Comparison of ENCODE assay signal across 13 cellular contexts in the genomic region with DNA sequence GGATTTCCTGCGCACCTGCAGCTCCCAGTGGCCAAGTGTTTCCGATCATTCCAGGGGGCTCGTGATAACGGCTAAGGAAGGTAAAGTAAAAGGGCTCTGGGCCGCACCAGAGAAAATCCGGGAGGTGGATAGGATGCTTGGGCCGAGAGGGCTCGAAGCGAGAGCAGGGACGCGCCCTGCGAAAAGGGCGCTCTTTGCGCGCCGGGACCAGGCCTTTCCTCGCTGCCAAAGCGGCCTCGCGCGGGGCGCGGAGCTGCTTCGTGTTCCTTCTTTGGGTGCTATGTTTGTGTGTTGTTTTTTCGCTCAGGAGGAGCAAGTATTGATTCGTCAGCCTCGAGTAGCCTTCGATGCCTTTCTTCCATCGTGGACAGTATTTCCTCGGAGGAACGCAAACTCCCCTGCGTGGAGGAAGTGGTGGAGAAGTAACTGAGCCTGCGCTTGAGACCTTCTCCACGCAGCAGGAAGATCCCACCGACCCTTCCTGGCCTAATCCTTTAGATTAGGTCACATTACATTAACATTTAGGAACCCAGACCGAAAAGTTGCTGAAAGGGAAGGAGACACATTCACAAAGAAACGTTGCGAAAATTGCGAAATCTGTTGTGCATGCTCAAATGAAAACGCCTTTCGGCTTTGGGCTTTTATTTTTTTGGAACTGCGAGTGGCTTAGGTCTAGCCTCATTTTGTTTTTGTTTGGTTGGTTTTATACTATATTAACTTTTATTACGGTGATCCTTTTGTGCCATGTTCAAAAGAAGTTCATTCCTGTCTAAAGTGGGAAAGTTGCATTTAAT. TPM values are rescaled to one million over a fixed set of nuclear protein-coding genes. Genes with fewer than 3 reads are reported as not detected.
A peak's percentile ranks its signal among the peaks of the same experiment; 100 is the strongest.
DNase-seq lines count a peak whose midpoint lies in the region; TF ChIP-seq lines count a peak whose summit lies in the region.
"Had no signal": no experiment of that assay in that cellular context is flagged by ENCODE, and none has a peak within 500 bp of the region (broad histone marks: within the 10 kb centered on the region; RNA-seq: fewer than 3 reads in every experiment).

No MANE protein-coding gene starts in this region.

- no peak overlapping the region for H2BK20ac ChIP-seq in H9 (ENCODE audit: low read depth, low read length, poor library complexity, severe bottlenecking)

- no peak overlapping the region for H3K4ac ChIP-seq in H9 (ENCODE audit: low read depth, low read length)

- WGBS in H9 (ENCODE audit: extremely low coverage, insufficient read length, low lambda C conversion rate) = no CpG with 5 or more reads among the region's 43 CpGs

- no peak overlapping the region for H3T11ph ChIP-seq in H9 (ENCODE audit: low read length)

- H3K23ac ChIP-seq in H9 (ENCODE audit: insufficient read length, low read depth, low read length) = no peak overlapping the region

- no peak overlapping the region for H3K18ac ChIP-seq in H9 (ENCODE audit: insufficient read length, low read depth, low read length)

- no peaks in the 10 kb centered on the region for H3K79me1 ChIP-seq in H9 (ENCODE audit: insufficient read depth, low read depth, low read length, poor library complexity, severe bottlenecking)

- H3K4me3 Mint-ChIP-seq in H9 = peak overlapping the region; percentile 62 to 81
- H3K4me3 Mint-ChIP-seq in brain = peak overlapping the region; percentile 76 to 88 (median 83)
- H3K4me3 Mint-ChIP-seq: natural killer cell treated with Interleukin-12 subunit alpha and Interleukin-12 subunit beta and Interleukin-15 and Interleukin-18, amount 100 ng/mL, for 72 hours had no signal

- no peak overlapping the region for H4K5ac ChIP-seq in H9 (ENCODE audit: insufficient read length, low read depth, low read length)

- H4K8ac ChIP-seq in H9 (replicated peaks; ENCODE audit: insufficient read length, low read depth, low read length) = no peak overlapping the region

- no peak overlapping the region for H2BK15ac ChIP-seq in H9 (ENCODE audit: low read depth, low read length)

- H3K4me2 ChIP-seq in H9 (ENCODE audit: insufficient read depth, insufficient read length, low read length) = peak overlapping the region; percentile 94

- H2BK12ac ChIP-seq in H9 (ENCODE audit: insufficient read length, low read depth, low read length) = no peak overlapping the region

- no peak overlapping the region for H3K9ac ChIP-seq in H9 (ENCODE audit: extremely low read depth, insufficient read length, low read length)
- no peak overlapping the region for H3K9ac ChIP-seq in iPS-18a (ENCODE audit: low read length)

- no peak overlapping the region for H3K56ac ChIP-seq in H9 (ENCODE audit: insufficient read length, low read depth, low read length)

- H2AK5ac ChIP-seq in H9 (ENCODE audit: insufficient read length, low read length) = no peak overlapping the region

- H3K27me3 ChIP-seq in H9 (ENCODE audit: insufficient read depth, low read length) (peaks cover 59% of the 10 kb centered on the region), iPS-18a (ENCODE audit: control insufficient read depth, insufficient read depth, low read length) (peaks cover 100% of the 10 kb centered on the region)
- H3K27me3 ChIP-seq: body of pancreas had no signal

- no peak overlapping the region for H3K14ac ChIP-seq in H9 (ENCODE audit: insufficient read depth, low read length)

- H3K27ac ChIP-seq in H9 (ENCODE audit: insufficient read length, low read depth, low read length) (no peak overlapping the region), iPS-18a (ENCODE audit: low read length) (no peak overlapping the region)
- H3K27ac ChIP-seq: body of pancreas had no signal

- H4K20me1 ChIP-seq in H9 (ENCODE audit: control insufficient read depth, insufficient read depth, insufficient read length) = no peaks in the 10 kb centered on the region

- no peak overlapping the region for H2BK120ac ChIP-seq in H9 (ENCODE audit: low read depth, low read length, poor library complexity, severe bottlenecking)

- peaks cover 19% of the 10 kb centered on the region for H3K23me2 ChIP-seq in H9 (ENCODE audit: insufficient read length, low read depth, low read length, poor library complexity, severe bottlenecking)

- no peaks in the 10 kb centered on the region for H3K36me3 ChIP-seq in iPS-18a (ENCODE audit: control insufficient read depth, low read depth, low read length)

- no peak overlapping the region for H2BK5ac ChIP-seq in H9 (ENCODE audit: insufficient read length, low read length)

- H3K4me1 ChIP-seq in H9 (ENCODE audit: insufficient read depth, low read length) (peaks cover 3% of the 10 kb centered on the region; the same call in 1 of the 2 replicates), iPS-18a (ENCODE audit: control insufficient read depth, low read depth, low read length) (peaks cover 24% of the 10 kb centered on the region)
- H3K4me1 ChIP-seq: Caco-2 had no signal

- H3K4me1 Mint-ChIP-seq in H9 = peaks cover 49 to 55% of the 10 kb centered on the region in 2 experiments
- peaks cover 46% of the 10 kb centered on the region for H3K4me1 Mint-ChIP-seq in brain

- H3K27ac Mint-ChIP-seq in H9 (0 out of 7 replicates have a peak overlapping the region, but pooled peaks of 1 of the 3 experiments have one; percentile 24), brain (peak overlapping the region in 3 of 5 experiments; percentile 78 to 84 (median 78))
- H3K27ac Mint-ChIP-seq: natural killer cell treated with Interleukin-12 subunit alpha and Interleukin-12 subunit beta and Interleukin-15 and Interleukin-18, amount 100 ng/mL, for 72 hours had no signal

- H3K79me2 ChIP-seq in H9 (ENCODE audit: insufficient read depth, low read length) = no peaks in the 10 kb centered on the region

- H3K9me3 Mint-ChIP-seq in H9 (no peaks in the 10 kb centered on the region; a peak in 1 of 5 replicates), brain (peaks cover 0 to 9% (median 6%) of the 10 kb centered on the region in 5 experiments)
- H3K9me3 Mint-ChIP-seq: natural killer cell treated with Interleukin-12 subunit alpha and Interleukin-12 subunit beta and Interleukin-15 and Interleukin-18, amount 100 ng/mL, for 72 hours had no signal

- in situ Hi-C loops in KBM-7 (cut with MboI; ENCODE audit: low pct_unique_long_range_greater_than_20kb, low sequenced_read_pairs) = no loop called here

- H3K4me3 ChIP-seq in iPS-18a (ENCODE audit: low read length) (peak overlapping the region; percentile 53), retinal pigment epithelial cell (ENCODE audit: low read length) (peak overlapping the region; percentile 40)
- H3K4me3 ChIP-seq: body of pancreas had no signal

- DNase-seq in H9 = peak; percentile 76
- DNase-seq in retinal pigment epithelial cell (ENCODE audit: low read depth) = no peak
- DNase-seq in DMS114 treated with DMSO at 0.1 percent for 48 hours (lab: John Stamatoyannopoulos, UW; ENCODE audit: unreplicated experiment) = no peak
- DNase-seq in KBM-7 = no peak
- no peak for DNase-seq in NCI-H82 (lab: John Stamatoyannopoulos, UW)
- DNase-seq in NCI-H1436 (lab: John Stamatoyannopoulos, UW) = no peak
- DNase-seq: activated T-cell treated with anti-CD3 and anti-CD28 coated beads for 4 hours, body of pancreas, Caco-2, NCI-H2171 had no signal

- no peak overlapping the region for H2AFZ ChIP-seq in H9 (ENCODE audit: low read length)

- H3K9me3 ChIP-seq in H9 (ENCODE audit: control insufficient read depth, low read depth, low read length) (no peaks in the 10 kb centered on the region), iPS-18a (ENCODE audit: control insufficient read depth, low read depth, low read length) (no peaks in the 10 kb centered on the region)
- H3K9me3 ChIP-seq: body of pancreas, Caco-2 had no signal

- TF ChIP-seq CTCF in H9 (conservative IDR thresholded peaks at IDR 0.05) = no peak
- TF ChIP-seq CTCF in brain (conservative IDR thresholded peaks at IDR 0.05) = no peak
- no peak for TF ChIP-seq CTCF in retinal pigment epithelial cell (conservative IDR thresholded peaks at IDR 0.05; ENCODE audit: low read depth, low read length)

- H3K36me3 Mint-ChIP-seq in H9 (ENCODE audit: insufficient read depth in 1 of 3, low read depth in 3 of 3) (no peaks in the 10 kb centered on the region), brain (peaks cover 10% of the 10 kb centered on the region)

- H4K91ac ChIP-seq in H9 (ENCODE audit: insufficient read length, low read depth, low read length) = no peak overlapping the region

- H3K27me3 Mint-ChIP-seq in H9 (ENCODE audit: low read depth) = peaks cover 95% of the 10 kb centered on the region
- H3K27me3 Mint-ChIP-seq in brain = peaks cover 47% of the 10 kb centered on the region

RNA-seq across cellular contexts. Expression of a gene that starts 1.3 kb away (rescaled TPM):
- not detected in 2 replicates for total RNA-seq in H9 (2021)
- polyA plus RNA-seq in brain (ENCODE audit: insufficient read depth, low read depth, low replicate concordance) = not detected
- total RNA-seq: body of pancreas; Caco-2; natural killer cell treated with Interleukin-12 subunit alpha and Interleukin-12 subunit beta and Interleukin-15 and Interleukin-18, amount 100 ng/mL, for 72 hours had no signal

RNA-seq across cellular contexts. Expression of a gene that starts 8.0 kb away (rescaled TPM):
- not detected in 2 replicates for total RNA-seq in H9 (2021)
- not detected for polyA plus RNA-seq in brain (ENCODE audit: insufficient read depth, low read depth, low replicate concordance)
- total RNA-seq: body of pancreas; Caco-2; natural killer cell treated with Interleukin-12 subunit alpha and Interleukin-12 subunit beta and Interleukin-15 and Interleukin-18, amount 100 ng/mL, for 72 hours had no signal
